In genomic region chr7:151615784-151616183, GRCh38 we compare ENCODE assay signal across 35 cellular contexts.
"Had no signal": no experiment of that assay in that cellular context is flagged by ENCODE, and none has a peak within 500 bp of the region (broad histone marks: within the 10 kb centered on the region; RNA-seq: fewer than 3 reads in every experiment).

No MANE protein-coding gene starts in this region.

- H3K4me3 ChIP-seq: adrenal gland, ascending aorta, coronary artery, dorsolateral prefrontal cortex, esophagus muscularis mucosa, gastrocnemius medialis, heart left ventricle had no signal

- ATAC-seq: activated CD4-positive, CD25-positive, alpha-beta regulatory T cell treated with anti-CD3 and anti-CD28 coated beads, Interleukin-2, amount 50 U/mL, for 24 hours; activated CD8-positive, alpha-beta T cell treated with anti-CD3 and anti-CD28 coated beads for 36 hours; activated naive CD8-positive, alpha-beta T cell treated with anti-CD3 and anti-CD28 coated beads, Interleukin-2, amount 50 U/mL, for 24 hours; activated T-cell treated with anti-CD3 and anti-CD28 coated beads, Interleukin-2, amount 50 U/mL, for 4 hours; activated T-helper 17 cell treated with anti-CD3 and anti-CD28 coated beads, Interleukin-2, amount 50 U/mL, for 72 hours; foreskin keratinocyte; gastrocnemius medialis; T-helper 17 cell had no signal

- H3K27me3 Mint-ChIP-seq: activated B cell treated with CpG ODN at 0.5 μM for 24 hours; activated CD8-positive, alpha-beta T cell treated with anti-CD3 and anti-CD28 coated beads for 36 hours; activated naive CD4-positive, alpha-beta T cell treated with anti-CD3 and anti-CD28 coated beads, Interleukin-2, amount 50 U/mL, for 24 hours; activated naive CD8-positive, alpha-beta T cell treated with anti-CD3 and anti-CD28 coated beads for 36 hours; activated naive CD8-positive, alpha-beta T cell treated with anti-CD3 and anti-CD28 coated beads, Interleukin-2, amount 50 U/mL, for 24 hours; activated T-helper 17 cell treated with anti-CD3 and anti-CD28 coated beads, Interleukin-2, amount 50 U/mL, for 72 hours; central memory CD8-positive, alpha-beta T cell; dendritic cell treated with granulocyte-macrophage colony-stimulating factor and Interleukin-4, amounts not matched to agents 40 ng/mL and 50 ng/mL, for 4 days; T-helper 17 cell had no signal

- DNase-seq: activated B cell treated with CpG ODN at 0.5 μM for 24 hours; activated CD4-positive, alpha-beta T cell treated with anti-CD3 and anti-CD28 coated beads for 48 hours; activated CD4-positive, alpha-beta T cell treated with anti-CD3 and anti-CD28 coated beads, Interleukin-2, amount 50 U/mL, for 1 hour; activated CD4-positive, alpha-beta T cell treated with anti-CD3 and anti-CD28 coated beads, Interleukin-2, amount 50 U/mL, for 48 hours; activated CD8-positive, alpha-beta memory T cell treated with anti-CD3 and anti-CD28 coated beads for 24 hours; activated CD8-positive, alpha-beta T cell treated with anti-CD3 and anti-CD28 coated beads for 36 hours; activated effector memory CD4-positive, alpha-beta T cell treated with Interleukin-2 at 50 U/mL for 16 hours; activated gamma-delta T cell treated with Interleukin-2 at 50 U/mL for 16 hours; activated naive CD4-positive, alpha-beta T cell treated with Interleukin-2 at 50 U/mL for 16 hours; activated naive CD8-positive, alpha-beta T cell treated with anti-CD3 and anti-CD28 coated beads for 36 hours; activated naive CD8-positive, alpha-beta T cell treated with anti-CD3 and anti-CD28 coated beads, Interleukin-2, amount 50 U/mL, for 24 hours; activated T-cell treated with anti-CD3 and anti-CD28 coated beads, Interleukin-2, amount 50 U/mL, for 4 hours; amygdala; brain microvascular endothelial cell; dorsolateral prefrontal cortex; effector memory CD4-positive, alpha-beta T cell; erythroblast; foreskin keratinocyte; gastrocnemius medialis; glutamatergic neuron; heart left ventricle; T-helper 1 cell; T-helper 17 cell; T1000; WERI-Rb-1 had no signal

- H3K4me1 ChIP-seq: adrenal gland, ascending aorta, foreskin keratinocyte, gastrocnemius medialis had no signal

- H3K36me3 Mint-ChIP-seq: activated naive CD8-positive, alpha-beta T cell treated with anti-CD3 and anti-CD28 coated beads for 36 hours had no signal

- H3K9me3 ChIP-seq: adrenal gland, ascending aorta, esophagus muscularis mucosa, gastrocnemius medialis, heart left ventricle had no signal

- H3K27ac Mint-ChIP-seq: activated B cell treated with CpG ODN at 0.5 μM for 24 hours; activated CD8-positive, alpha-beta T cell treated with anti-CD3 and anti-CD28 coated beads for 36 hours; activated naive CD4-positive, alpha-beta T cell treated with anti-CD3 and anti-CD28 coated beads, Interleukin-2, amount 50 U/mL, for 24 hours; activated naive CD8-positive, alpha-beta T cell treated with anti-CD3 and anti-CD28 coated beads for 36 hours; activated naive CD8-positive, alpha-beta T cell treated with anti-CD3 and anti-CD28 coated beads, Interleukin-2, amount 50 U/mL, for 24 hours; activated T-helper 17 cell treated with anti-CD3 and anti-CD28 coated beads, Interleukin-2, amount 50 U/mL, for 72 hours; dendritic cell treated with granulocyte-macrophage colony-stimulating factor and Interleukin-4, amounts not matched to agents 40 ng/mL and 50 ng/mL, for 4 days; T-helper 17 cell; T-helper 2 cell treated with Interferon-gamma antibody and Interleukin-4, amounts not matched to agents 5 μg/mL and 100 μg/mL, for 36 hours had no signal

- H3K9me3 Mint-ChIP-seq: activated B cell treated with CpG ODN at 0.5 μM for 24 hours; activated CD8-positive, alpha-beta T cell treated with anti-CD3 and anti-CD28 coated beads for 36 hours; activated naive CD4-positive, alpha-beta T cell treated with anti-CD3 and anti-CD28 coated beads, Interleukin-2, amount 50 U/mL, for 24 hours; activated naive CD8-positive, alpha-beta T cell treated with anti-CD3 and anti-CD28 coated beads for 36 hours; activated naive CD8-positive, alpha-beta T cell treated with anti-CD3 and anti-CD28 coated beads, Interleukin-2, amount 50 U/mL, for 24 hours; activated T-cell treated with anti-CD3 and anti-CD28 coated beads, Interleukin-2, amount 50 U/mL, for 4 hours; activated T-helper 17 cell treated with anti-CD3 and anti-CD28 coated beads, Interleukin-2, amount 50 U/mL, for 72 hours; central memory CD8-positive, alpha-beta T cell; dendritic cell treated with granulocyte-macrophage colony-stimulating factor and Interleukin-4, amounts not matched to agents 40 ng/mL and 50 ng/mL, for 4 days; T-helper 2 cell treated with Interferon-gamma antibody and Interleukin-4, amounts not matched to agents 5 μg/mL and 100 μg/mL, for 36 hours had no signal

- H3K4me3 Mint-ChIP-seq: activated B cell treated with CpG ODN at 0.5 μM for 24 hours; activated CD8-positive, alpha-beta T cell treated with anti-CD3 and anti-CD28 coated beads for 36 hours; activated naive CD4-positive, alpha-beta T cell treated with anti-CD3 and anti-CD28 coated beads, Interleukin-2, amount 50 U/mL, for 24 hours; activated naive CD8-positive, alpha-beta T cell treated with anti-CD3 and anti-CD28 coated beads for 36 hours; activated naive CD8-positive, alpha-beta T cell treated with anti-CD3 and anti-CD28 coated beads, Interleukin-2, amount 50 U/mL, for 24 hours; activated T-cell treated with anti-CD3 and anti-CD28 coated beads, Interleukin-2, amount 50 U/mL, for 4 hours; activated T-helper 17 cell treated with anti-CD3 and anti-CD28 coated beads, Interleukin-2, amount 50 U/mL, for 72 hours; central memory CD8-positive, alpha-beta T cell; dendritic cell treated with granulocyte-macrophage colony-stimulating factor and Interleukin-4, amounts not matched to agents 40 ng/mL and 50 ng/mL, for 4 days; T-helper 17 cell; T-helper 2 cell treated with Interferon-gamma antibody and Interleukin-4, amounts not matched to agents 5 μg/mL and 100 μg/mL, for 36 hours had no signal

- H3K4me1 Mint-ChIP-seq: activated naive CD8-positive, alpha-beta T cell treated with anti-CD3 and anti-CD28 coated beads for 36 hours; activated naive CD8-positive, alpha-beta T cell treated with anti-CD3 and anti-CD28 coated beads, Interleukin-2, amount 50 U/mL, for 24 hours had no signal

- H3K27ac ChIP-seq: adrenal gland, ascending aorta, brain microvascular endothelial cell, coronary artery, dorsolateral prefrontal cortex, foreskin keratinocyte, gastrocnemius medialis, heart left ventricle, WERI-Rb-1 had no signal

- H3K27me3 ChIP-seq: adrenal gland, ascending aorta, brain microvascular endothelial cell, dorsolateral prefrontal cortex, esophagus muscularis mucosa, foreskin keratinocyte, gastrocnemius medialis, heart left ventricle had no signal

- H3K36me3 ChIP-seq: adrenal gland, gastrocnemius medialis, WERI-Rb-1 had no signal
